ENCODE assay signal across 1 cellular context in the genomic region with DNA sequence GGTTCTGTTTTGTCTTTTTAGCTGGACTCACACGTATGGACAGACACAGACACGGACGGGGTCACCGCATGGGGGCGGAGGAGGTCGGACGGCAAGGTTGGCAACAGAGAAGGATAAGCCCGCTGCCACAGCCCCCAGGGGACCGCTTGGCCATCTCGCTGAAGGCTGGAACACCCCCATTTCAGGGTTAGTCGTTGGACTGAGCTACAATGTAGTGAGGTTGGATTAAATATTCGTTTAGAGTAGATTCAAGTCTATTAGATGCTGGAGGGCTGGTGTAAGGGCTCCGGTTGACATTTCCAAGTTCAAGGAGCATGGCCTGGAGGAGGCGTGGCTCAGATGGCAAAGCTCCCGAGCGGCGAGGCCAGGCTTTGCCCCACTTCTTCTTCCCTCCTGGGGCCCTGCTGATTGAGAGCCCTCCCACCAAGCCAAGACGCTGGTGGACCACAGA.
TF ChIP-seq lines count a peak whose summit lies in the region.

No MANE protein-coding gene starts in this region.

TF ChIP-seq in IMR-90, 13 proteins besides CTCF, POLR2A, EP300 and RAD21:
- TF ChIP-seq FOS (IDR thresholded peaks at IDR 0.05; ENCODE audit: low read depth, low read length) = no peak
- TF ChIP-seq SMC3 (IDR thresholded peaks at IDR 0.05; ENCODE audit: low read depth, low read length) = no peak
- TF ChIP-seq RCOR1 (IDR thresholded peaks at IDR 0.05; ENCODE audit: insufficient replicate concordance, low read length) = no peak
- no peak for TF ChIP-seq MXI1 (IDR thresholded peaks at IDR 0.05; ENCODE audit: borderline replicate concordance, low read depth, low read length)
- no peak for TF ChIP-seq RFX5 (IDR thresholded peaks at IDR 0.05; ENCODE audit: low read depth, low read length)
- TF ChIP-seq BHLHE40 (IDR thresholded peaks at IDR 0.05; ENCODE audit: low read depth, low read length) = no peak
- no peak for TF ChIP-seq CHD1 (IDR thresholded peaks at IDR 0.05; ENCODE audit: low read depth, low read length)
- no peak for TF ChIP-seq NFE2L2 (IDR thresholded peaks at IDR 0.05; ENCODE audit: low read depth, low read length)
- TF ChIP-seq, protein P1, sequence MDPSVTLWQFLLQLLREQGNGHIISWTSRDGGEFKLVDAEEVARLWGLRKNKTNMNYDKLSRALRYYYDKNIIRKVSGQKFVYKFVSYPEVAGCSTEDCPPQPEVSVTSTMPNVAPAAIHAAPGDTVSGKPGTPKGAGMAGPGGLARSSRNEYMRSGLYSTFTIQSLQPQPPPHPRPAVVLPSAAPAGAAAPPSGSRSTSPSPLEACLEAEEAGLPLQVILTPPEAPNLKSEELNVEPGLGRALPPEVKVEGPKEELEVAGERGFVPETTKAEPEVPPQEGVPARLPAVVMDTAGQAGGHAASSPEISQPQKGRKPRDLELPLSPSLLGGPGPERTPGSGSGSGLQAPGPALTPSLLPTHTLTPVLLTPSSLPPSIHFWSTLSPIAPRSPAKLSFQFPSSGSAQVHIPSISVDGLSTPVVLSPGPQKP (IDR thresholded peaks at IDR 0.05; ENCODE audit: borderline replicate concordance, low read depth, low read length) = no peak
- TF ChIP-seq MAZ (IDR thresholded peaks at IDR 0.05; ENCODE audit: borderline replicate concordance, low read depth, low read length) = no peak
- TF ChIP-seq MAFK (IDR thresholded peaks at IDR 0.05; ENCODE audit: low read depth, low read length) = no peak
